In genomic region chr3:129003578-129004112, GRCh38 we compare ENCODE assay signal across 8 cellular contexts. TPM values are rescaled to one million over a fixed set of nuclear protein-coding genes. Genes with fewer than 3 reads are reported as not detected.
DNase-seq lines count a peak whose midpoint lies in the region; ATAC-seq, FAIRE-seq and TF ChIP-seq lines count a peak whose summit lies in the region.

No MANE protein-coding gene starts in this region.

- CTCF ChIA-PET in A549 (lab: Yijun Ruan, JAX) = interaction anchor here (0.9 to 1.1 kb wide), 3 partner anchors 13 to 33 kb away, joined by 3 read pairs; no protein-coding TSS in a partner anchor

- H3K9me3 ChIP-seq in A549 = no peaks in the 10 kb centered on the region

- H3K27ac ChIP-seq in A549 = no peak overlapping the region

- TF ChIP-seq POLR2A in A549 (IDR thresholded peaks at IDR 0.05; ENCODE audit: low read length) = no peak

- no peak for TF ChIP-seq CTCF in A549 (IDR thresholded peaks at IDR 0.05)

- DNase-seq in A549 (ENCODE audit: low read depth in 1 of 2, low spot score in 1 of 2) (peak in 1 of 2 experiments; percentile 40), NCI-H1092 (lab: John Stamatoyannopoulos, UW) (peak; percentile 19), left ventricle myocardium superior (peak; percentile 67)
- DNase-seq in activated CD8-positive, alpha-beta memory T cell treated with anti-CD3 and anti-CD28 coated beads, Interleukin-2, amount 50 U/mL, for 48 hours = peak; percentile 71
- peak; percentile 42 for DNase-seq in stimulated activated CD8-positive, alpha-beta memory T cell treated with anti-CD3 and anti-CD28 coated beads, Interleukin-4, amount 100 ng/mL, for 24 hours (ENCODE audit: low read depth)
- no peak for DNase-seq in NK-92 treated with Interleukin-12 subunit alpha and Interleukin-12 subunit beta, amount 100 ng/mL, for 24 hours (lab: John Stamatoyannopoulos, UW)

- peak overlapping the region; percentile 53; the same call in 2 of the 3 replicates for H3K4me2 ChIP-seq in A549

- no peak for TF ChIP-seq EP300 in A549 (IDR thresholded peaks at IDR 0.05)

- 24% methylated on average over 14 of the region's 55 CpGs for WGBS in A549 (ENCODE audit: missing lambda C conversion rate)

- intact Hi-C loops in left ventricle myocardium superior (cut with micrococcal nuclease) = no loop called here

- POLR2A ChIA-PET in A549 (lab: Yijun Ruan, JAX) = no interaction called here

- no peak for TF ChIP-seq RAD21 in A549 (conservative IDR thresholded peaks at IDR 0.05 in 1 of 2, IDR thresholded peaks at IDR 0.05 in 1 of 2)

- no peak for FAIRE-seq in A549 (lab: Jason Lieb, UNC)

- H3K4me1 ChIP-seq in A549 = no peaks in the 10 kb centered on the region

- peak; percentile 45 to 66; a peak in 4 of 6 replicates for ATAC-seq in A549
- ATAC-seq in left ventricle myocardium superior = peak; percentile 15
- ATAC-seq in HG03196 (IDR thresholded peaks at IDR 0.05; ENCODE audit: unreplicated experiment) = no peak
- no peak for ATAC-seq in HG03159 (IDR thresholded peaks at IDR 0.05; ENCODE audit: unreplicated experiment)

- no peak overlapping the region for H3K4me3 ChIP-seq in A549

TF ChIP-seq in A549, 52 proteins besides CTCF, POLR2A, EP300 and RAD21:
- TF ChIP-seq MYC (IDR thresholded peaks at IDR 0.05; ENCODE audit: borderline replicate concordance, low read length) (no peak), FOSB (CRISPR knock-in tag; IDR thresholded peaks at IDR 0.05) (no peak), SMC3 (IDR thresholded peaks at IDR 0.05) (no peak), NR3C1 (IDR thresholded peaks at IDR 0.05) (no peak), HES2 (IDR thresholded peaks at IDR 0.05) (no peak), REST (IDR thresholded peaks at IDR 0.05) (no peak), CBX8 (IDR thresholded peaks at IDR 0.05) (no peak), ZFP36 (IDR thresholded peaks at IDR 0.05; ENCODE audit: borderline replicate concordance, partially characterized antibody) (no peak), ATOH8 (CRISPR knock-in tag; IDR thresholded peaks at IDR 0.05; ENCODE audit: low read depth) (no peak), CHD2 (IDR thresholded peaks at IDR 0.05; ENCODE audit: low read length, partially characterized antibody) (no peak), CHD4 (IDR thresholded peaks at IDR 0.05; ENCODE audit: borderline replicate concordance) (no peak), ZNF302 (CRISPR knock-in tag; IDR thresholded peaks at IDR 0.05) (no peak), RARB (CRISPR knock-in tag; IDR thresholded peaks at IDR 0.05) (no peak), NPAS2 (CRISPR knock-in tag; IDR thresholded peaks at IDR 0.05; ENCODE audit: borderline replicate concordance) (no peak), ZSCAN20 (CRISPR knock-in tag; IDR thresholded peaks at IDR 0.05) (no peak), HOXB13 (CRISPR knock-in tag; IDR thresholded peaks at IDR 0.05; ENCODE audit: low read depth) (no peak), CBX2 (IDR thresholded peaks at IDR 0.05; ENCODE audit: borderline replicate concordance, low read depth) (no peak), JUNB (IDR thresholded peaks at IDR 0.05) (no peak)

RNA-seq across cellular contexts. Expression of gene EFCC1, which starts 2.5 kb away (rescaled TPM):
- 0.04 and 0.07 TPM in 2 replicates for polyA plus RNA-seq in A549 (2011; rRNA removed)
- polyA plus RNA-seq in A549 (2012; cell fraction: cytosol; rRNA removed) = 0.03 TPM in 2 replicates
- 0.01 TPM in 1 of 2 replicates, not detected in the other for polyA plus RNA-seq in A549 (2012; cell fraction: nucleus; rRNA removed)
- polyA plus RNA-seq in A549 (2017; fragmentation: RNase III; extraction: RNeasy Plus Mini Kit Qiagen cat#74134 plus additional on column Dnase treatment) = not detected in 3 replicates
- not detected in 2 replicates for polyA minus RNA-seq in A549 (2011; rRNA and poly(A)+ RNA removed)
- 3.0 TPM for total RNA-seq in left ventricle myocardium superior

RNA-seq across cellular contexts. Expression of gene CFAP92, which starts 9.8 kb away (rescaled TPM):
- polyA plus RNA-seq in A549 (2011; rRNA removed) (0.05 TPM in 1 of 2 replicates, not detected in the other), A549 (2017; fragmentation: RNase III; extraction: RNeasy Plus Mini Kit Qiagen cat#74134 plus additional on column Dnase treatment) (not detected in 3 replicates)
- polyA plus RNA-seq in A549 (2012; cell fraction: cytosol; rRNA removed) = 0.03 TPM in 1 of 2 replicates, not detected in the other
- polyA plus RNA-seq in A549 (2012; cell fraction: nucleus; rRNA removed) = 0.01 TPM in 2 replicates
- polyA minus RNA-seq in A549 (2011; rRNA and poly(A)+ RNA removed) = not detected in 2 replicates
- 0.27 TPM for total RNA-seq in left ventricle myocardium superior

RNA-seq across cellular contexts. Expression of gene GP9, which starts 56.9 kb away (rescaled TPM):
- polyA plus RNA-seq in A549 (2011; rRNA removed) (not detected in 2 replicates), A549 (2017; fragmentation: RNase III; extraction: RNeasy Plus Mini Kit Qiagen cat#74134 plus additional on column Dnase treatment) (not detected in 3 replicates)
- not detected in 2 replicates for polyA plus RNA-seq in A549 (2012; cell fraction: cytosol; rRNA removed)
- not detected in 2 replicates for polyA plus RNA-seq in A549 (2012; cell fraction: nucleus; rRNA removed)
- not detected in 2 replicates for polyA minus RNA-seq in A549 (2011; rRNA and poly(A)+ RNA removed)
- not detected for total RNA-seq in left ventricle myocardium superior

Comparison
In these comparisons a context has a peak if more than half of its experiments do, and no peak if none do; other contexts are left out.
1. ATAC-seq: peak in A549 (2 of 2) and left ventricle myocardium superior (single experiment); none in HG03196 (single experiment) and HG03159 (single experiment).